Comparison of ENCODE assay signal across 28 cellular contexts in the genomic region with DNA sequence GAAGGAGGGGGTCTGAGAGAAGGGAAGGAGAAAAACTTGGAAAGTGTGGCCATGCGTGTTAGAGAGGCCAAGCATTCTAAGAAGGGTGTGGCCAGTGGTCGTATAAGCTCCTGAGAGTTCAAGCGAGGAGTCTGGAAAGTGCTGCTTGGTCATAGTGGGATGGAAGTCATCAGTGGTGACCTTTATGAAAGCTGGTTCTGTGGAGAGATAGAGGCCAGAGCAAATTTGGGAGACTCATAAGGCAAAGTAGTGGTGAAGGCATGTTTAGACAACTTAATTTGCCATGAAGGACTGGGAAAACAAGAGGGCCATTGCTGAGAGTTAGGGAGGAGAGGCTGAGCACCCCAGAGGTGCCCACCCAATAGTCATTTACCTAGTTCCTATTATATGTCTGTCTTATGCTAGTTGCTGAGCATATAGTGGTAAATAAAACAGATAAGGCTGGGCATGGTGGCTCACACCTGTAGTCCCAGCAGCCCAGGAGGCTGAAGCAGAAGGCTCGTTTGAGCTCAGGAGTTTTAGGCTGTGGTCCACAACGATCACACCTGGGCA. TPM values are rescaled to one million over a fixed set of nuclear protein-coding genes. Genes with fewer than 3 reads are reported as not detected.
DNase-seq lines count a peak whose midpoint lies in the region; ATAC-seq, FAIRE-seq and TF ChIP-seq lines count a peak whose summit lies in the region.
"Had no signal": no experiment of that assay in that cellular context is flagged by ENCODE, and none has a peak within 500 bp of the region (broad histone marks: within the 10 kb centered on the region; RNA-seq: fewer than 3 reads in every experiment).

No MANE protein-coding gene starts in this region.

- CTCF ChIA-PET in WTC11 (lab: Charles Lee), result interaction anchor here (0.6 to 3.7 kb wide), 2 partner anchors 17 to 72 kb away, joined by 3 to 13 read pairs; no protein-coding TSS in a partner anchor

- H3K27me3 Mint-ChIP-seq in GM23338 (ENCODE audit: insufficient read depth, low read depth, poor library complexity), result peaks cover 2% of the 10 kb centered on the region
- H3K27me3 Mint-ChIP-seq in WTC11 (ENCODE audit: low read depth), result peaks cover 11% of the 10 kb centered on the region
- H3K27me3 Mint-ChIP-seq in activated naive CD8-positive, alpha-beta T cell treated with anti-CD3 and anti-CD28 coated beads for 36 hours, result peaks cover 18% of the 10 kb centered on the region

- H3K79me2 ChIP-seq in GM23338 (replicated peaks; ENCODE audit: insufficient read depth) (no peaks in the 10 kb centered on the region), osteoblast (ENCODE audit: insufficient read depth, low read length) (no peaks in the 10 kb centered on the region)

- H3K9me3 Mint-ChIP-seq in GM23338 (no peaks in the 10 kb centered on the region), WTC11 (0 out of 2 replicates have a peak, but pooled peaks cover 12% of the 10 kb centered on the region)
- H3K9me3 Mint-ChIP-seq in activated naive CD8-positive, alpha-beta T cell treated with anti-CD3 and anti-CD28 coated beads for 36 hours, result no peaks in the 10 kb centered on the region
- H3K9me3 Mint-ChIP-seq: CD4-positive, CD25-positive, alpha-beta regulatory T cell; CD8-positive, alpha-beta memory T cell had no signal

- no peak overlapping the region for H3K27ac Mint-ChIP-seq in GM23338
- no peak overlapping the region for H3K27ac Mint-ChIP-seq in WTC11
- H3K27ac Mint-ChIP-seq in activated naive CD8-positive, alpha-beta T cell treated with anti-CD3 and anti-CD28 coated beads for 36 hours, result no peak overlapping the region
- H3K27ac Mint-ChIP-seq: CD4-positive, alpha-beta memory T cell; CD4-positive, CD25-positive, alpha-beta regulatory T cell; CD8-positive, alpha-beta memory T cell had no signal

- H3K4me3 ChIP-seq in GM23338 (no peak overlapping the region), bronchial epithelial cell (ENCODE audit: low read depth, low read length) (no peak overlapping the region), osteoblast (ENCODE audit: insufficient read depth, low read length) (no peak overlapping the region)
- H3K4me3 ChIP-seq: BLaER1 had no signal

- H2AFZ ChIP-seq in GM23338 (peak overlapping the region; percentile 80), osteoblast (ENCODE audit: low read length) (no peak overlapping the region)

- H3K36me3 Mint-ChIP-seq in GM23338 (ENCODE audit: low read depth) (no peaks in the 10 kb centered on the region), WTC11 (no peaks in the 10 kb centered on the region)
- H3K36me3 Mint-ChIP-seq in activated naive CD8-positive, alpha-beta T cell treated with anti-CD3 and anti-CD28 coated beads for 36 hours, result no peaks in the 10 kb centered on the region
- H3K36me3 Mint-ChIP-seq: CD14-positive monocyte; CD4-positive, alpha-beta memory T cell; CD4-positive, CD25-positive, alpha-beta regulatory T cell; CD8-positive, alpha-beta memory T cell had no signal

- peaks cover 12% of the 10 kb centered on the region; the same call in 2 of the 3 replicates for H3K4me1 Mint-ChIP-seq in GM23338
- H3K4me1 Mint-ChIP-seq in WTC11, result peaks cover 14% of the 10 kb centered on the region
- H3K4me1 Mint-ChIP-seq in activated naive CD8-positive, alpha-beta T cell treated with anti-CD3 and anti-CD28 coated beads for 36 hours, result no peaks in the 10 kb centered on the region
- H3K4me1 Mint-ChIP-seq: CD4-positive, alpha-beta memory T cell; CD4-positive, CD25-positive, alpha-beta regulatory T cell; CD8-positive, alpha-beta memory T cell had no signal

- FAIRE-seq in bronchial epithelial cell (lab: Jason Lieb, UNC), result peak; percentile 89
- FAIRE-seq: A204.1, G401.6, GM12891, GM19239 had no signal

- H3K4me2 ChIP-seq in GM23338 (no peak overlapping the region), osteoblast (ENCODE audit: insufficient read depth, low read length) (no peak overlapping the region)
- H3K4me2 ChIP-seq: BLaER1 had no signal

- no peaks in the 10 kb centered on the region for H3K9me3 ChIP-seq in osteoblast (ENCODE audit: low read depth, low read length)
- H3K9me3 ChIP-seq: BE2C, BLaER1 had no signal

- no peak for TF ChIP-seq CTCF in GM23338 (conservative IDR thresholded peaks at IDR 0.05; ENCODE audit: low read depth in 2 of 2)
- no peak for TF ChIP-seq CTCF in WTC11 (IDR thresholded peaks at IDR 0.05)
- TF ChIP-seq CTCF in bronchial epithelial cell (IDR thresholded peaks at IDR 0.05; ENCODE audit: insufficient read depth, low read length, severe bottlenecking), result no peak
- no peak for TF ChIP-seq CTCF in osteoblast (IDR thresholded peaks at IDR 0.05; ENCODE audit: extremely low read depth, low read depth, low read length)

- ATAC-seq in GM23338, result no peak
- no peak for ATAC-seq in WTC11

- no peaks in the 10 kb centered on the region for H3F3A ChIP-seq in GM23338 (replicated peaks; ENCODE audit: low read depth)

- POLR2A ChIA-PET in WTC11 (lab: Charles Lee), result no interaction called here

- H3K4me3 Mint-ChIP-seq in GM23338 (no peak overlapping the region), WTC11 (no peak overlapping the region)
- no peak overlapping the region for H3K4me3 Mint-ChIP-seq in activated naive CD8-positive, alpha-beta T cell treated with anti-CD3 and anti-CD28 coated beads for 36 hours
- H3K4me3 Mint-ChIP-seq: CD14-positive monocyte; CD4-positive, alpha-beta memory T cell; CD4-positive, CD25-positive, alpha-beta regulatory T cell; CD8-positive, alpha-beta memory T cell had no signal

- H3K4me1 ChIP-seq in GM23338 (ENCODE audit: insufficient read depth) (peaks cover 6% of the 10 kb centered on the region; the same call in 1 of the 2 replicates), osteoblast (ENCODE audit: insufficient read depth, low read length) (no peaks in the 10 kb centered on the region)
- H3K4me1 ChIP-seq: BE2C, BLaER1 had no signal

- H3K36me3 ChIP-seq in GM23338 (ENCODE audit: insufficient read depth), result no peaks in the 10 kb centered on the region
- H3K36me3 ChIP-seq in bronchial epithelial cell (ENCODE audit: control insufficient read depth, insufficient read depth, low read length), result no peaks in the 10 kb centered on the region
- no peaks in the 10 kb centered on the region for H3K36me3 ChIP-seq in osteoblast (ENCODE audit: insufficient read depth, low read length)
- H3K36me3 ChIP-seq: BE2C, BLaER1 had no signal

- no peak for DNase-seq in GM23338 (ENCODE audit: low spot score)
- DNase-seq in WTC11 (ENCODE audit: low spot score), result no peak
- no peak for DNase-seq in bronchial epithelial cell (ENCODE audit: low read depth)
- DNase-seq in osteoblast (ENCODE audit: insufficient read length, low spot score, missing footprints), result peak; percentile 55
- no peak for DNase-seq in DMS79 treated with DMSO at 0.1 percent for 48 hours (lab: John Stamatoyannopoulos, UW)
- no peak for DNase-seq in activated naive CD8-positive, alpha-beta T cell treated with anti-CD3 and anti-CD28 coated beads for 36 hours
- DNase-seq in NCI-H1930 (lab: John Stamatoyannopoulos, UW), result no peak
- DNase-seq: 8988T; ACHN; BE2C; C1 segment of cervical spinal cord; CD4-positive, alpha-beta memory T cell; CD4-positive, CD25-positive, alpha-beta regulatory T cell; CD8-positive, alpha-beta memory T cell; COR-L47; DMS 273 treated with DMSO at 0.1 percent for 48 hours; DMS153; DMS53; DMS79; GF-D8 had no signal

- 0 out of 2 replicates have a peak, but pooled peaks cover 8% of the 10 kb centered on the region for H3K9me2 ChIP-seq in GM23338 (ENCODE audit: insufficient read depth)

- H4K20me1 ChIP-seq in GM23338 (replicated peaks; ENCODE audit: insufficient read depth) (no peaks in the 10 kb centered on the region), osteoblast (ENCODE audit: insufficient read depth, low read length) (no peaks in the 10 kb centered on the region)
- H4K20me1 ChIP-seq: BLaER1 had no signal

- no peak overlapping the region for H3K27ac ChIP-seq in GM23338 (ENCODE audit: low read depth)
- H3K27ac ChIP-seq in osteoblast (ENCODE audit: low read depth, low read length), result no peak overlapping the region
- H3K27ac ChIP-seq: BLaER1 had no signal

- no peaks in the 10 kb centered on the region for H3K27me3 ChIP-seq in GM23338 (ENCODE audit: insufficient read depth)
- no peaks in the 10 kb centered on the region for H3K27me3 ChIP-seq in bronchial epithelial cell (ENCODE audit: control insufficient read depth, insufficient read depth, low read length)
- H3K27me3 ChIP-seq in osteoblast (ENCODE audit: insufficient read depth, low read length), result no peaks in the 10 kb centered on the region
- H3K27me3 ChIP-seq: BE2C, BLaER1 had no signal

TF ChIP-seq in GM23338, 12 proteins besides CTCF, POLR2A, EP300 and RAD21 (continues in another document):
- TF ChIP-seq ZNF114 (CRISPR knock-in tag; IDR thresholded peaks at IDR 0.05) (no peak), NANOG (IDR thresholded peaks at IDR 0.05; ENCODE audit: borderline replicate concordance) (no peak), CREB1 (CRISPR knock-in tag; IDR thresholded peaks at IDR 0.05; ENCODE audit: low read depth) (no peak)

TF ChIP-seq in WTC11, 78 proteins besides CTCF, POLR2A, EP300 and RAD21:
- TF ChIP-seq, protein P1, sequence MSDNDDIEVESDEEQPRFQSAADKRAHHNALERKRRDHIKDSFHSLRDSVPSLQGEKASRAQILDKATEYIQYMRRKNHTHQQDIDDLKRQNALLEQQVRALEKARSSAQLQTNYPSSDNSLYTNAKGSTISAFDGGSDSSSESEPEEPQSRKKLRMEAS (CRISPR knock-in tag; IDR thresholded peaks at IDR 0.05), result no peak
- TF ChIP-seq ZNF121 (CRISPR knock-in tag; IDR thresholded peaks at IDR 0.05), result 0 out of 2 replicates have a peak, but pooled peaks have one; percentile 40

RNA-seq across cellular contexts. Expression of a gene that starts 1.9 kb away (rescaled TPM):
- not detected in 2 replicates for total RNA-seq in GM23338 (2014; rRNA removed; shearing (Covaris generic))
- not detected in 2 replicates for polyA plus RNA-seq in GM23338 (2016; fragmentation: Nextera tagmentation; extraction: Ambion mirVana)
- total RNA-seq in WTC11 (2021), result not detected in 3 replicates
- total RNA-seq in bronchial epithelial cell, result not detected in 2 replicates
- total RNA-seq in osteoblast, result 0.36 and 0.59 TPM in 2 replicates
- not detected for total RNA-seq in activated naive CD8-positive, alpha-beta T cell treated with anti-CD3 and anti-CD28 coated beads for 36 hours
- total RNA-seq: A673; CD4-positive, alpha-beta memory T cell; CD4-positive, CD25-positive, alpha-beta regulatory T cell; CD8-positive, alpha-beta memory T cell had no signal
- polyA plus RNA-seq: CD14-positive monocyte; CD4-positive, alpha-beta memory T cell; CD4-positive, CD25-positive, alpha-beta regulatory T cell; CD8-positive, alpha-beta memory T cell had no signal

RNA-seq across cellular contexts. Expression of a gene that starts 21.0 kb away (rescaled TPM):
- total RNA-seq in GM23338 (2014; rRNA removed; shearing (Covaris generic)), result 0.16 and 0.35 TPM in 2 replicates
- polyA plus RNA-seq in GM23338 (2016; fragmentation: Nextera tagmentation; extraction: Ambion mirVana), result not detected in 2 replicates
- total RNA-seq in WTC11 (2021) (0.05 to 0.09 TPM (median 0.09 TPM) in 3 replicates), bronchial epithelial cell (not detected in 2 replicates), osteoblast (not detected in 2 replicates)
- not detected for total RNA-seq in activated naive CD8-positive, alpha-beta T cell treated with anti-CD3 and anti-CD28 coated beads for 36 hours
- total RNA-seq: A673; CD4-positive, alpha-beta memory T cell; CD4-positive, CD25-positive, alpha-beta regulatory T cell; CD8-positive, alpha-beta memory T cell had no signal
- polyA plus RNA-seq: AG04450; CD14-positive monocyte; CD4-positive, alpha-beta memory T cell; CD4-positive, CD25-positive, alpha-beta regulatory T cell; CD8-positive, alpha-beta memory T cell had no signal
